19 cellular contexts compared by ENCODE assay signal in the genomic region with DNA sequence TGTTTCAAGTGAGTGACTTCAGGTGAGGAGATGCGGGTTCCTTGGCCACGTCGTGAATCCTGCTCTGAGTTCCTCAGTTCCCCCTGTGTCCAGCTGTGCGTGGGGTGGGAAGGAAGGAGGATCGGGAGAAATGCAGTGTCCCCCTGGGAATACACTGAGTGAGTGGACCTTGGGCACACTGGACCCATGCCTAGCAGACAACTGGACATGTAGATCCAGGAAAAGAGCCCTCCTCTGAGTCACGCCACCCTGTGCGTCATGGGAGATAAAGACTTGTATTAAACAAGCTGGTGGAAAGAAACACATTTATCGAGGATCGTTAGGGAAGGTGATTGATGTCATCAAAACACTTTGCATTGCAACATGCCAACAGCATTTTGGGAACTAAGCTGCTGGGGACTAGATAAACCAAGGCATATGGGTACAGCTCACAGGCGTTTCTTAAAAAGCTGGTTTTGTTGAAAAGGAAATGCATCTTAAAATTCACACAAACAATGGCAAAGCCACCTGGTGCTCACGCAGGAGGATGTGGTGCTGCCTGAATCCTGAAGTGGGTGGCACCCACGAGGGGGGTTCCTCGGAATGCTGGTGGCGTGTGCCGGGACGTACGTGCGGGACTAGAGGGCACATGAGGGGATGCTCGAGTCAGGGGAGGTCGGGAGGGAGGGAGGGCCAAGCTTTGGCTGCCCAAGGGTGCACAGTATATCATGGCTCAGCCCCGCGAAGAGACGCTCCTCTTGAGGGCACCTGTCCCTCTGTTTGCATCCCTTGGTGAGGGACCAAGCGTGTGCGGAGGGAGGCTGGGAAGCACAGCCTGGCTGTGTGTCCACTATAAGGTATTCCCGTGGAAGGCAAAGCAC.
DNase-seq lines count a peak whose midpoint lies in the region; ATAC-seq and TF ChIP-seq lines count a peak whose summit lies in the region.
"Had no signal": no experiment of that assay in that cellular context is flagged by ENCODE, and none has a peak within 500 bp of the region (broad histone marks: within the 10 kb centered on the region; RNA-seq: fewer than 3 reads in every experiment).

No MANE protein-coding gene starts in this region.

- H2AFZ ChIP-seq in osteoblast (ENCODE audit: low read length) = no peak overlapping the region

- H3K4me1 Mint-ChIP-seq in endothelial cell (ENCODE audit: unreplicated experiment) (no peaks in the 10 kb centered on the region), Caco-2 (ENCODE audit: low read depth, unreplicated experiment) (no peaks in the 10 kb centered on the region)

- TF ChIP-seq CTCF in adrenal gland (IDR thresholded peaks at IDR 0.05) = no peak
- TF ChIP-seq CTCF in endothelial cell (IDR thresholded peaks at IDR 0.05; ENCODE audit: unreplicated experiment) = no peak
- TF ChIP-seq CTCF in osteoblast (IDR thresholded peaks at IDR 0.05; ENCODE audit: extremely low read depth, low read depth, low read length) = no peak
- TF ChIP-seq CTCF in Caco-2 (IDR thresholded peaks at IDR 0.05; ENCODE audit: insufficient read depth in 1 of 2, low read depth in 1 of 2, low read length in 1 of 2, severe bottlenecking in 1 of 2, unreplicated experiment in 1 of 2) = no peak
- no peak for TF ChIP-seq CTCF in uterus (IDR thresholded peaks at IDR 0.05)

- H3K27me3 ChIP-seq in adrenal gland (no peaks in the 10 kb centered on the region), osteoblast (ENCODE audit: insufficient read depth, low read length) (no peaks in the 10 kb centered on the region), Caco-2 (replicated peaks; ENCODE audit: control insufficient read depth, insufficient read depth, low read length) (no peaks in the 10 kb centered on the region), uterus (no peaks in the 10 kb centered on the region)
- H3K27me3 ChIP-seq: left lung, ovary, sigmoid colon had no signal

- CTCF ChIA-PET in Caco-2 (lab: Charles Lee) = no interaction called here

- no peak overlapping the region for H3K4me2 ChIP-seq in osteoblast (ENCODE audit: insufficient read depth, low read length)

- H3K27me3 Mint-ChIP-seq in endothelial cell (ENCODE audit: unreplicated experiment) (peaks cover 1% of the 10 kb centered on the region), Caco-2 (ENCODE audit: insufficient read depth, unreplicated experiment) (no peaks in the 10 kb centered on the region)
- H3K27me3 Mint-ChIP-seq: activated CD4-positive, alpha-beta T cell treated with anti-CD3 and anti-CD28 coated beads for 36 hours; dendritic cell treated with granulocyte-macrophage colony-stimulating factor and Interleukin-4, amounts not matched to agents 40 ng/mL and 50 ng/mL, for 4 days had no signal

- DNase-seq in LHCN-M2 (ENCODE audit: low read depth) (peak; percentile 81), adrenal gland (peak in 6 of 7 donors; percentile 85 to 94 (median 91)), endothelial cell (ENCODE audit: low spot score) (no peak), osteoblast (ENCODE audit: insufficient read length, low spot score, missing footprints) (peak; percentile 92), Caco-2 (no peak), erythroblast (lab: John Stamatoyannopoulos, UW) (no peak), uterus (no peak)
- DNase-seq: activated CD4-positive, alpha-beta T cell treated with anti-CD3 and anti-CD28 coated beads for 36 hours; activated gamma-delta T cell treated with Interleukin-2 at 50 U/mL for 16 hours; AML-193; COR-L47; NCI-H1417 treated with DMSO at 0.1 percent for 48 hours; NCI-H526; sigmoid colon; stimulated activated CD4-positive, alpha-beta T cell treated with anti-CD3 and anti-CD28 coated beads, Interleukin-1b, Interleukin-23, amount 100 ng/mL, for 48 hours had no signal

- H3K79me2 ChIP-seq in osteoblast (ENCODE audit: insufficient read depth, low read length) = peaks cover 3% of the 10 kb centered on the region

- no peaks in the 10 kb centered on the region for H3K36me3 ChIP-seq in adrenal gland (replicated peaks in 1 of 2)
- no peaks in the 10 kb centered on the region for H3K36me3 ChIP-seq in osteoblast (ENCODE audit: insufficient read depth, low read length)
- no peaks in the 10 kb centered on the region for H3K36me3 ChIP-seq in Caco-2 (ENCODE audit: control insufficient read depth, insufficient read depth, low read length)
- H3K36me3 ChIP-seq in uterus = no peaks in the 10 kb centered on the region
- H3K36me3 ChIP-seq: ovary, sigmoid colon had no signal

- POLR2A ChIA-PET in Caco-2 (lab: Charles Lee) = no interaction called here

- H3K4me3 ChIP-seq in adrenal gland = no peak overlapping the region
- no peak overlapping the region for H3K4me3 ChIP-seq in osteoblast (ENCODE audit: insufficient read depth, low read length)
- H3K4me3 ChIP-seq in Caco-2 (ENCODE audit: low read depth, low read length) = no peak overlapping the region
- H3K4me3 ChIP-seq in uterus = no peak overlapping the region
- H3K4me3 ChIP-seq: left lung, ovary, sigmoid colon had no signal

- no TSS peak for BruUV-seq in Caco-2 (replicated peaks; lab: Mats Ljungman, UMichigan)

- H3K4me3 Mint-ChIP-seq in endothelial cell (ENCODE audit: unreplicated experiment) = no peak overlapping the region
- H3K4me3 Mint-ChIP-seq in Caco-2 (ENCODE audit: unreplicated experiment) = no peak overlapping the region
- H3K4me3 Mint-ChIP-seq: activated CD4-positive, alpha-beta T cell treated with anti-CD3 and anti-CD28 coated beads for 36 hours; dendritic cell treated with granulocyte-macrophage colony-stimulating factor and Interleukin-4, amounts not matched to agents 40 ng/mL and 50 ng/mL, for 4 days had no signal

- H3K27ac Mint-ChIP-seq in endothelial cell (ENCODE audit: unreplicated experiment) (peak overlapping the region; percentile 24), Caco-2 (ENCODE audit: unreplicated experiment) (no peak overlapping the region)
- H3K27ac Mint-ChIP-seq: activated CD4-positive, alpha-beta T cell treated with anti-CD3 and anti-CD28 coated beads for 36 hours; dendritic cell treated with granulocyte-macrophage colony-stimulating factor and Interleukin-4, amounts not matched to agents 40 ng/mL and 50 ng/mL, for 4 days had no signal

- intact Hi-C loops in adrenal gland (cut with DNase I) (no loop called here), Caco-2 (cut with micrococcal nuclease; ENCODE audit: unreplicated experiment) (no loop called here), uterus (cut with DNase I; ENCODE audit: low total_unique reads) (no loop called here)

- 77 to 89% (median 83%) methylated on average over 24 to 26 of the region's 26 CpGs for WGBS in adrenal gland, 4 donors

- H4K20me1 ChIP-seq in osteoblast (ENCODE audit: insufficient read depth, low read length) = no peaks in the 10 kb centered on the region

- H3K4me1 ChIP-seq in adrenal gland (replicated peaks in 1 of 2) = no peaks in the 10 kb centered on the region
- H3K4me1 ChIP-seq in osteoblast (ENCODE audit: insufficient read depth, low read length) = no peaks in the 10 kb centered on the region
- no peaks in the 10 kb centered on the region for H3K4me1 ChIP-seq in Caco-2
- no peaks in the 10 kb centered on the region for H3K4me1 ChIP-seq in uterus
- H3K4me1 ChIP-seq: left lung, sigmoid colon had no signal

- TF ChIP-seq POLR2A in adrenal gland (IDR thresholded peaks at IDR 0.05) = no peak
- no peak for TF ChIP-seq POLR2A in erythroblast (IDR thresholded peaks at IDR 0.05; ENCODE audit: low read length)
- no peak for TF ChIP-seq POLR2A in uterus (IDR thresholded peaks at IDR 0.05)

- H3K9me3 Mint-ChIP-seq in endothelial cell (ENCODE audit: unreplicated experiment) (no peaks in the 10 kb centered on the region), Caco-2 (ENCODE audit: unreplicated experiment) (no peaks in the 10 kb centered on the region)
- H3K9me3 Mint-ChIP-seq: dendritic cell treated with granulocyte-macrophage colony-stimulating factor and Interleukin-4, amounts not matched to agents 40 ng/mL and 50 ng/mL, for 4 days had no signal

- peak overlapping the region in 1 of 5 donors; percentile 23 for H3K27ac ChIP-seq in adrenal gland
- no peak overlapping the region for H3K27ac ChIP-seq in osteoblast (ENCODE audit: low read depth, low read length)
- H3K27ac ChIP-seq in uterus = no peak overlapping the region
- H3K27ac ChIP-seq: left lung, ovary, sigmoid colon had no signal

- H3K9me3 ChIP-seq in adrenal gland (replicated peaks in 1 of 3) (no peaks in the 10 kb centered on the region), osteoblast (ENCODE audit: low read depth, low read length) (no peaks in the 10 kb centered on the region), Caco-2 (no peaks in the 10 kb centered on the region), uterus (no peaks in the 10 kb centered on the region)
- H3K9me3 ChIP-seq: left lung, ovary, sigmoid colon had no signal

- ATAC-seq in HG03565 (IDR thresholded peaks at IDR 0.05; ENCODE audit: unreplicated experiment) = no peak
- ATAC-seq: activated CD4-positive, alpha-beta T cell treated with anti-CD3 and anti-CD28 coated beads for 36 hours; left lung had no signal

- H3K36me3 Mint-ChIP-seq in endothelial cell (ENCODE audit: low read depth, unreplicated experiment) = peaks cover 18% of the 10 kb centered on the region
- peaks cover 19% of the 10 kb centered on the region for H3K36me3 Mint-ChIP-seq in Caco-2 (ENCODE audit: insufficient read depth, unreplicated experiment)

Comparison
In these comparisons a context has a peak if more than half of its experiments do, and no peak if none do; other contexts are left out.
1. DNase-seq: peak in LHCN-M2 (single experiment), adrenal gland (6 of 7) and osteoblast (single experiment); none in endothelial cell (single experiment), Caco-2 (0 of 2), erythroblast (0 of 2) and uterus (0 of 2).